ENCODE assay signal across 1 cellular context in the genomic region with DNA sequence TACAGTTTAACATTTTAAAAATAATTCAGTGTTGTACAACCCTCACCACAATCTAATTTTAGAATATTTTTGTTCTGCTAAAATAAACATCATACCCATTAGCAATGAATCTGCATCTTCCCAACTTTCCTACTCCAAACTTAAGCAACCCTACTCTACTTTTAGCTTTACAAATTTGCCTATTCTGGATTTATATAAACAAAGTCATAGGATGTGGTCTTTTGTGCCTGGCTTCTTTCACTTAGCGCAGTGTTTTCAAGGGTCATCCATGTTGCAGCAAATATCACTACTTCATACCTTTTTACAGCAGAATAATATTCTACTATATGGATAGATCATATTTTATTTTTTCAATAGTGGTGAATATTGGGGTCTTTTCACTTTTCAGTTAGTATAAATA.
TF ChIP-seq lines count a peak whose summit lies in the region.

No MANE protein-coding gene starts in this region.

TF ChIP-seq in IMR-90, 13 proteins besides CTCF, POLR2A, EP300 and RAD21 (continued from another document):
- TF ChIP-seq FOS (IDR thresholded peaks at IDR 0.05; ENCODE audit: low read depth, low read length) (no peak), NFE2L2 (IDR thresholded peaks at IDR 0.05; ENCODE audit: low read depth, low read length) (no peak), MAFK (IDR thresholded peaks at IDR 0.05; ENCODE audit: low read depth, low read length) (no peak), RCOR1 (IDR thresholded peaks at IDR 0.05; ENCODE audit: insufficient replicate concordance, low read length) (no peak), BHLHE40 (IDR thresholded peaks at IDR 0.05; ENCODE audit: low read depth, low read length) (no peak), RFX5 (IDR thresholded peaks at IDR 0.05; ENCODE audit: low read depth, low read length) (peak; percentile 18; the same call in 1 of the 2 replicates)
